ENCODE assay signal across 1 cellular context in the genomic region with DNA sequence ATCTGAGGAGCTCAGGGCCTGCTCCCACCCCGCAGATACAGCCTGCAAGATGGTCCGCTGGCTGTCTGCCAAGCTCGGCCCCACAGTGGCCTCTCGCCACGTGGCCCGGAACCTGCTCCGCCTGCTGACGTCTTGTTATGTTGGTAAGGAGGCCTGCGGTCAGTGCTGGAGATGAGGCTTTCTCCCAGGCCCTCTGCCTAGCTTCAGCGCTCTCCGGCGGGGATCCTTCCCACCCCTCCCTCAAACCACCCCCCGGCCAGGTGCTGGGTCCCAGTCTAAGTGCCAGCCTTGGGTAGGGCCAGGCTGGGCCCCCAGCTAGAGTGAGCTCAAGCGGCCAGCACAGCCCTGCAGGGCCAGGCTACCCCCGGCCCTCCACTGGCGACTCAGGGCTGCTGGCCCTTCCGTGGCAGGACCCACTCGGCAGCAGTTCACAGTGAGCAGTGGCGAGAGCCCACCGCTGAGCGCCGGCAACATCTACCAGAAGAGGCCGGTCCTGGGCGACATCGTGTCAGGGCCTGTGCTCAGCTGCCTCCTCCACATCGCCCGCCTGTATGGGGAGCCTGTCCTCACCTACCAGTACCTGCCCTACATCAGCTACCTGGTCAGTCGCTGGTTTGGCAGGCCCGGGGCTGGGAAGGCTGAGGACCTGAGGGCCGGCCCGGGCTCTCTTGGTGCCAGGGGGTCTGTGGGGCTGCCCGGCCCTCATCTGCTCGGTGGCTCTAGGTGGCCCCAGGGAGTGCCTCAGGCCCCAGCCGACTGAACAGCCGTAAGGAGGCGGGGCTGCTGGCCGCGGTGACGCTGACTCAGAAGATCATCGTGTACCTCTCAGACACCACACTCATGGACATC.
TF ChIP-seq lines count a peak whose summit lies in the region.

No MANE protein-coding gene starts in this region.

TF ChIP-seq in HepG2, 621 proteins besides CTCF, POLR2A, EP300 and RAD21 (continues in another document):
- TF ChIP-seq, protein P1, sequence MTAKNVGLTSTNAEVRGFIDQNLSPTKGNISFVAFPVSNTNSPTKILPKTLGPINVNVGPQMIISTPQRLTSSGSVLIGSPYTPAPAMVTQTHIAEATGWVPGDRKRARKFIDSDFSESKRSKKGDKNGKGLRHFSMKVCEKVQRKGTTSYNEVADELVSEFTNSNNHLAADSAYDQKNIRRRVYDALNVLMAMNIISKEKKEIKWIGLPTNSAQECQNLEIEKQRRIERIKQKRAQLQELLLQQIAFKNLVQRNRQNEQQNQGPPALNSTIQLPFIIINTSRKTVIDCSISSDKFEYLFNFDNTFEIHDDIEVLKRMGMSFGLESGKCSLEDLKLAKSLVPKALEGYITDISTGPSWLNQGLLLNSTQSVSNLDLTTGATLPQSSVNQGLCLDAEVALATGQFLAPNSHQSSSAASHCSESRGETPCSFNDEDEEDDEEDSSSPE (CRISPR knock-in tag; IDR thresholded peaks at IDR 0.05) = no peak
- TF ChIP-seq, protein P2, sequence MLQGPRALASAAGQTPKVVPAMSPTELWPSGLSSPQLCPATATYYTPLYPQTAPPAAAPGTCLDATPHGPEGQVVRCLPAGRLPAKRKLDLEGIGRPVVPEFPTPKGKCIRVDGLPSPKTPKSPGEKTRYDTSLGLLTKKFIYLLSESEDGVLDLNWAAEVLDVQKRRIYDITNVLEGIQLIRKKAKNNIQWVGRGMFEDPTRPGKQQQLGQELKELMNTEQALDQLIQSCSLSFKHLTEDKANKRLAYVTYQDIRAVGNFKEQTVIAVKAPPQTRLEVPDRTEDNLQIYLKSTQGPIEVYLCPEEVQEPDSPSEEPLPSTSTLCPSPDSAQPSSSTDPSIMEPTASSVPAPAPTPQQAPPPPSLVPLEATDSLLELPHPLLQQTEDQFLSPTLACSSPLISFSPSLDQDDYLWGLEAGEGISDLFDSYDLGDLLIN (CRISPR knock-in tag; IDR thresholded peaks at IDR 0.05; ENCODE audit: borderline replicate concordance) = no peak
- TF ChIP-seq, protein P3, sequence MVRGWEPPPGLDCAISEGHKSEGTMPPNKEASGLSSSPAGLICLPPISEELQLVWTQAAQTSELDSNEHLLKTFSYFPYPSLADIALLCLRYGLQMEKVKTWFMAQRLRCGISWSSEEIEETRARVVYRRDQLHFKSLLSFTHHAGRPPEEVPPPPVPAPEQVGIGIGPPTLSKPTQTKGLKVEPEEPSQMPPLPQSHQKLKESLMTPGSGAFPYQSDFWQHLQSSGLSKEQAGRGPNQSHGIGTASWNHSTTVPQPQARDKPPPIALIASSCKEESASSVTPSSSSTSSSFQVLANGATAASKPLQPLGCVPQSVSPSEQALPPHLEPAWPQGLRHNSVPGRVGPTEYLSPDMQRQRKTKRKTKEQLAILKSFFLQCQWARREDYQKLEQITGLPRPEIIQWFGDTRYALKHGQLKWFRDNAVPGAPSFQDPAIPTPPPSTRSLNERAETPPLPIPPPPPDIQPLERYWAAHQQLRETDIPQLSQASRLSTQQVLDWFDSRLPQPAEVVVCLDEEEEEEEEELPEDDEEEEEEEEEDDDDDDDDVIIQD (CRISPR knock-in tag; IDR thresholded peaks at IDR 0.05; ENCODE audit: low read depth) = no peak
- TF ChIP-seq, protein P4, sequence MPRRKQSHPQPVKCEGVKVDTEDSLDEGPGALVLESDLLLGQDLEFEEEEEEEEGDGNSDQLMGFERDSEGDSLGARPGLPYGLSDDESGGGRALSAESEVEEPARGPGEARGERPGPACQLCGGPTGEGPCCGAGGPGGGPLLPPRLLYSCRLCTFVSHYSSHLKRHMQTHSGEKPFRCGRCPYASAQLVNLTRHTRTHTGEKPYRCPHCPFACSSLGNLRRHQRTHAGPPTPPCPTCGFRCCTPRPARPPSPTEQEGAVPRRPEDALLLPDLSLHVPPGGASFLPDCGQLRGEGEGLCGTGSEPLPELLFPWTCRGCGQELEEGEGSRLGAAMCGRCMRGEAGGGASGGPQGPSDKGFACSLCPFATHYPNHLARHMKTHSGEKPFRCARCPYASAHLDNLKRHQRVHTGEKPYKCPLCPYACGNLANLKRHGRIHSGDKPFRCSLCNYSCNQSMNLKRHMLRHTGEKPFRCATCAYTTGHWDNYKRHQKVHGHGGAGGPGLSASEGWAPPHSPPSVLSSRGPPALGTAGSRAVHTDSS (CRISPR knock-in tag; conservative IDR thresholded peaks at IDR 0.05) = no peak
- TF ChIP-seq ZNF224 (CRISPR knock-in tag; IDR thresholded peaks at IDR 0.05) (no peak), ZNF205 (CRISPR knock-in tag; IDR thresholded peaks at IDR 0.05) (no peak), CEBPG (CRISPR knock-in tag; IDR thresholded peaks at IDR 0.05) (no peak), MBD4 (IDR thresholded peaks at IDR 0.05; ENCODE audit: borderline replicate concordance, low read length) (no peak), CENPX (CRISPR knock-in tag; IDR thresholded peaks at IDR 0.05) (no peak), ZNF510 (CRISPR knock-in tag; IDR thresholded peaks at IDR 0.05; ENCODE audit: low read depth) (no peak), NFYC (CRISPR knock-in tag; IDR thresholded peaks at IDR 0.05) (no peak), ZNF589 (CRISPR knock-in tag; conservative IDR thresholded peaks at IDR 0.05) (no peak), SP140L (CRISPR knock-in tag; IDR thresholded peaks at IDR 0.05; ENCODE audit: borderline replicate concordance) (no peak), SMAD1 (CRISPR knock-in tag; IDR thresholded peaks at IDR 0.05; ENCODE audit: borderline replicate concordance, low read depth) (no peak), RBFOX2 (IDR thresholded peaks at IDR 0.05; ENCODE audit: low read depth, low read length) (peak; percentile 55; the same call in 1 of the 2 replicates), FOXJ3 (CRISPR knock-in tag; IDR thresholded peaks at IDR 0.05; ENCODE audit: borderline replicate concordance) (no peak), AGO2 (optimal IDR thresholded peaks at IDR 0.05; ENCODE audit: low read depth, low read length) (peak; percentile 82)
- TF ChIP-seq, protein P5, sequence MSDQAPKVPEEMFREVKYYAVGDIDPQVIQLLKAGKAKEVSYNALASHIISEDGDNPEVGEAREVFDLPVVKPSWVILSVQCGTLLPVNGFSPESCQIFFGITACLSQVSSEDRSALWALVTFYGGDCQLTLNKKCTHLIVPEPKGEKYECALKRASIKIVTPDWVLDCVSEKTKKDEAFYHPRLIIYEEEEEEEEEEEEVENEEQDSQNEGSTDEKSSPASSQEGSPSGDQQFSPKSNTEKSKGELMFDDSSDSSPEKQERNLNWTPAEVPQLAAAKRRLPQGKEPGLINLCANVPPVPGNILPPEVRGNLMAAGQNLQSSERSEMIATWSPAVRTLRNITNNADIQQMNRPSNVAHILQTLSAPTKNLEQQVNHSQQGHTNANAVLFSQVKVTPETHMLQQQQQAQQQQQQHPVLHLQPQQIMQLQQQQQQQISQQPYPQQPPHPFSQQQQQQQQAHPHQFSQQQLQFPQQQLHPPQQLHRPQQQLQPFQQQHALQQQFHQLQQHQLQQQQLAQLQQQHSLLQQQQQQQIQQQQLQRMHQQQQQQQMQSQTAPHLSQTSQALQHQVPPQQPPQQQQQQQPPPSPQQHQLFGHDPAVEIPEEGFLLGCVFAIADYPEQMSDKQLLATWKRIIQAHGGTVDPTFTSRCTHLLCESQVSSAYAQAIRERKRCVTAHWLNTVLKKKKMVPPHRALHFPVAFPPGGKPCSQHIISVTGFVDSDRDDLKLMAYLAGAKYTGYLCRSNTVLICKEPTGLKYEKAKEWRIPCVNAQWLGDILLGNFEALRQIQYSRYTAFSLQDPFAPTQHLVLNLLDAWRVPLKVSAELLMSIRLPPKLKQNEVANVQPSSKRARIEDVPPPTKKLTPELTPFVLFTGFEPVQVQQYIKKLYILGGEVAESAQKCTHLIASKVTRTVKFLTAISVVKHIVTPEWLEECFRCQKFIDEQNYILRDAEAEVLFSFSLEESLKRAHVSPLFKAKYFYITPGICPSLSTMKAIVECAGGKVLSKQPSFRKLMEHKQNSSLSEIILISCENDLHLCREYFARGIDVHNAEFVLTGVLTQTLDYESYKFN (CRISPR knock-in tag; conservative IDR thresholded peaks at IDR 0.05) = no peak
- TF ChIP-seq, protein P6, sequence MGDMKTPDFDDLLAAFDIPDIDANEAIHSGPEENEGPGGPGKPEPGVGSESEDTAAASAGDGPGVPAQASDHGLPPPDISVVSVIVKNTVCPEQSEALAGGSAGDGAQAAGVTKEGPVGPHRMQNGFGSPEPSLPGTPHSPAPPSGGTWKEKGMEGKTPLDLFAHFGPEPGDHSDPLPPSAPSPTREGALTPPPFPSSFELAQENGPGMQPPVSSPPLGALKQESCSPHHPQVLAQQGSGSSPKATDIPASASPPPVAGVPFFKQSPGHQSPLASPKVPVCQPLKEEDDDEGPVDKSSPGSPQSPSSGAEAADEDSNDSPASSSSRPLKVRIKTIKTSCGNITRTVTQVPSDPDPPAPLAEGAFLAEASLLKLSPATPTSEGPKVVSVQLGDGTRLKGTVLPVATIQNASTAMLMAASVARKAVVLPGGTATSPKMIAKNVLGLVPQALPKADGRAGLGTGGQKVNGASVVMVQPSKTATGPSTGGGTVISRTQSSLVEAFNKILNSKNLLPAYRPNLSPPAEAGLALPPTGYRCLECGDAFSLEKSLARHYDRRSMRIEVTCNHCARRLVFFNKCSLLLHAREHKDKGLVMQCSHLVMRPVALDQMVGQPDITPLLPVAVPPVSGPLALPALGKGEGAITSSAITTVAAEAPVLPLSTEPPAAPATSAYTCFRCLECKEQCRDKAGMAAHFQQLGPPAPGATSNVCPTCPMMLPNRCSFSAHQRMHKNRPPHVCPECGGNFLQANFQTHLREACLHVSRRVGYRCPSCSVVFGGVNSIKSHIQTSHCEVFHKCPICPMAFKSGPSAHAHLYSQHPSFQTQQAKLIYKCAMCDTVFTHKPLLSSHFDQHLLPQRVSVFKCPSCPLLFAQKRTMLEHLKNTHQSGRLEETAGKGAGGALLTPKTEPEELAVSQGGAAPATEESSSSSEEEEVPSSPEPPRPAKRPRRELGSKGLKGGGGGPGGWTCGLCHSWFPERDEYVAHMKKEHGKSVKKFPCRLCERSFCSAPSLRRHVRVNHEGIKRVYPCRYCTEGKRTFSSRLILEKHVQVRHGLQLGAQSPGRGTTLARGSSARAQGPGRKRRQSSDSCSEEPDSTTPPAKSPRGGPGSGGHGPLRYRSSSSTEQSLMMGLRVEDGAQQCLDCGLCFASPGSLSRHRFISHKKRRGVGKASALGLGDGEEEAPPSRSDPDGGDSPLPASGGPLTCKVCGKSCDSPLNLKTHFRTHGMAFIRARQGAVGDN (CRISPR knock-in tag; IDR thresholded peaks at IDR 0.05) = peak; percentile 19; the same call in 1 of the 2 replicates
- TF ChIP-seq, protein P7, sequence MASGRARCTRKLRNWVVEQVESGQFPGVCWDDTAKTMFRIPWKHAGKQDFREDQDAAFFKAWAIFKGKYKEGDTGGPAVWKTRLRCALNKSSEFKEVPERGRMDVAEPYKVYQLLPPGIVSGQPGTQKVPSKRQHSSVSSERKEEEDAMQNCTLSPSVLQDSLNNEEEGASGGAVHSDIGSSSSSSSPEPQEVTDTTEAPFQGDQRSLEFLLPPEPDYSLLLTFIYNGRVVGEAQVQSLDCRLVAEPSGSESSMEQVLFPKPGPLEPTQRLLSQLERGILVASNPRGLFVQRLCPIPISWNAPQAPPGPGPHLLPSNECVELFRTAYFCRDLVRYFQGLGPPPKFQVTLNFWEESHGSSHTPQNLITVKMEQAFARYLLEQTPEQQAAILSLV (CRISPR knock-in tag; IDR thresholded peaks at IDR 0.05; ENCODE audit: borderline replicate concordance) = no peak
- TF ChIP-seq, protein P8, sequence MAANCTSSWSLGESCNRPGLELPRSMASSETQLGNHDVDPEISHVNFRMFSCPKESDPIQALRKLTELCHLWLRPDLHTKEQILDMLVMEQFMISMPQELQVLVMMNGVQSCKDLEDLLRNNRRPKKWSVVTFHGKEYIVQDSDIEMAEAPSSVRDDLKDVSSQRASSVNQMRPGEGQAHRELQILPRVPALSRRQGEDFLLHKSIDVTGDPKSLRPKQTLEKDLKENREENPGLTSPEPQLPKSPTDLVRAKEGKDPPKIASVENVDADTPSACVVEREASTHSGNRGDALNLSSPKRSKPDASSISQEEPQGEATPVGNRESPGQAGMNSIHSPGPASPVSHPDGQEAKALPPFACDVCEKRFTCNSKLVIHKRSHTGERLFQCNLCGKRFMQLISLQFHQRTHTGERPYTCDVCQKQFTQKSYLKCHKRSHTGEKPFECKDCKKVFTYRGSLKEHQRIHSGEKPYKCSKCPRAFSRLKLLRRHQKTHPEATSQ (CRISPR knock-in tag; IDR thresholded peaks at IDR 0.05; ENCODE audit: borderline replicate concordance) = no peak
- TF ChIP-seq, protein P9, sequence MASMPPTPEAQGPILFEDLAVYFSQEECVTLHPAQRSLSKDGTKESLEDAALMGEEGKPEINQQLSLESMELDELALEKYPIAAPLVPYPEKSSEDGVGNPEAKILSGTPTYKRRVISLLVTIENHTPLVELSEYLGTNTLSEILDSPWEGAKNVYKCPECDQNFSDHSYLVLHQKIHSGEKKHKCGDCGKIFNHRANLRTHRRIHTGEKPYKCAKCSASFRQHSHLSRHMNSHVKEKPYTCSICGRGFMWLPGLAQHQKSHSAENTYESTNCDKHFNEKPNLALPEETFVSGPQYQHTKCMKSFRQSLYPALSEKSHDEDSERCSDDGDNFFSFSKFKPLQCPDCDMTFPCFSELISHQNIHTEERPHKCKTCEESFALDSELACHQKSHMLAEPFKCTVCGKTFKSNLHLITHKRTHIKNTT (CRISPR knock-in tag; IDR thresholded peaks at IDR 0.05) = no peak
- TF ChIP-seq, protein P10, sequence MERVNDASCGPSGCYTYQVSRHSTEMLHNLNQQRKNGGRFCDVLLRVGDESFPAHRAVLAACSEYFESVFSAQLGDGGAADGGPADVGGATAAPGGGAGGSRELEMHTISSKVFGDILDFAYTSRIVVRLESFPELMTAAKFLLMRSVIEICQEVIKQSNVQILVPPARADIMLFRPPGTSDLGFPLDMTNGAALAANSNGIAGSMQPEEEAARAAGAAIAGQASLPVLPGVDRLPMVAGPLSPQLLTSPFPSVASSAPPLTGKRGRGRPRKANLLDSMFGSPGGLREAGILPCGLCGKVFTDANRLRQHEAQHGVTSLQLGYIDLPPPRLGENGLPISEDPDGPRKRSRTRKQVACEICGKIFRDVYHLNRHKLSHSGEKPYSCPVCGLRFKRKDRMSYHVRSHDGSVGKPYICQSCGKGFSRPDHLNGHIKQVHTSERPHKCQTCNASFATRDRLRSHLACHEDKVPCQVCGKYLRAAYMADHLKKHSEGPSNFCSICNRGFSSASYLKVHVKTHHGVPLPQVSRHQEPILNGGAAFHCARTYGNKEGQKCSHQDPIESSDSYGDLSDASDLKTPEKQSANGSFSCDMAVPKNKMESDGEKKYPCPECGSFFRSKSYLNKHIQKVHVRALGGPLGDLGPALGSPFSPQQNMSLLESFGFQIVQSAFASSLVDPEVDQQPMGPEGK (CRISPR knock-in tag; IDR thresholded peaks at IDR 0.05) = no peak
- TF ChIP-seq, protein P11, sequence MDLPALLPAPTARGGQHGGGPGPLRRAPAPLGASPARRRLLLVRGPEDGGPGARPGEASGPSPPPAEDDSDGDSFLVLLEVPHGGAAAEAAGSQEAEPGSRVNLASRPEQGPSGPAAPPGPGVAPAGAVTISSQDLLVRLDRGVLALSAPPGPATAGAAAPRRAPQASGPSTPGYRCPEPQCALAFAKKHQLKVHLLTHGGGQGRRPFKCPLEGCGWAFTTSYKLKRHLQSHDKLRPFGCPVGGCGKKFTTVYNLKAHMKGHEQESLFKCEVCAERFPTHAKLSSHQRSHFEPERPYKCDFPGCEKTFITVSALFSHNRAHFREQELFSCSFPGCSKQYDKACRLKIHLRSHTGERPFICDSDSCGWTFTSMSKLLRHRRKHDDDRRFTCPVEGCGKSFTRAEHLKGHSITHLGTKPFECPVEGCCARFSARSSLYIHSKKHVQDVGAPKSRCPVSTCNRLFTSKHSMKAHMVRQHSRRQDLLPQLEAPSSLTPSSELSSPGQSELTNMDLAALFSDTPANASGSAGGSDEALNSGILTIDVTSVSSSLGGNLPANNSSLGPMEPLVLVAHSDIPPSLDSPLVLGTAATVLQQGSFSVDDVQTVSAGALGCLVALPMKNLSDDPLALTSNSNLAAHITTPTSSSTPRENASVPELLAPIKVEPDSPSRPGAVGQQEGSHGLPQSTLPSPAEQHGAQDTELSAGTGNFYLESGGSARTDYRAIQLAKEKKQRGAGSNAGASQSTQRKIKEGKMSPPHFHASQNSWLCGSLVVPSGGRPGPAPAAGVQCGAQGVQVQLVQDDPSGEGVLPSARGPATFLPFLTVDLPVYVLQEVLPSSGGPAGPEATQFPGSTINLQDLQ (CRISPR knock-in tag; IDR thresholded peaks at IDR 0.05) = no peak
- TF ChIP-seq, protein P12, sequence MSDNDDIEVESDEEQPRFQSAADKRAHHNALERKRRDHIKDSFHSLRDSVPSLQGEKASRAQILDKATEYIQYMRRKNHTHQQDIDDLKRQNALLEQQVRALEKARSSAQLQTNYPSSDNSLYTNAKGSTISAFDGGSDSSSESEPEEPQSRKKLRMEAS (IDR thresholded peaks at IDR 0.05) = no peak
